ENCODE assay signal across 16 cellular contexts in genomic region chr1:9993571-9994075, GRCh38. TPM values are rescaled to one million over a fixed set of nuclear protein-coding genes. Genes with fewer than 3 reads are reported as not detected.
DNase-seq lines count a peak whose midpoint lies in the region; ATAC-seq and TF ChIP-seq lines count a peak whose summit lies in the region.
"Had no signal": no experiment of that assay in that cellular context is flagged by ENCODE, and none has a peak within 500 bp of the region (broad histone marks: within the 10 kb centered on the region; RNA-seq: fewer than 3 reads in every experiment).

No MANE protein-coding gene starts in this region.

- peaks cover 10% of the 10 kb centered on the region for H3K4me1 Mint-ChIP-seq in activated CD4-positive, alpha-beta T cell treated with anti-CD3 and anti-CD28 coated beads, Interleukin-2, amount 10 ng/mL, durations not matched to agents 7 days and 5 days
- H3K4me1 Mint-ChIP-seq in stimulated activated naive B cell treated with anti-CD40 and anti-IgM and Interleukin-4, amounts not matched to agents 10 μg/mL and 1 μg/mL and 100 μg/mL, for 72 hours: peaks cover 7 to 13% of the 10 kb centered on the region in 2 donors

- CTCF ChIA-PET in activated CD4-positive, alpha-beta T cell treated with anti-CD3 and anti-CD28 coated beads, Interleukin-2, amount 10 ng/mL, durations not matched to agents 7 days and 5 days (lab: Charles Lee): interaction anchor here (0.6 kb wide), 2 partner anchors 15 to 83 kb away, joined by 3 read pairs; no protein-coding TSS in a partner anchor

- H3K27ac Mint-ChIP-seq in activated CD4-positive, alpha-beta T cell treated with anti-CD3 and anti-CD28 coated beads, Interleukin-2, amount 10 ng/mL, durations not matched to agents 7 days and 5 days: no peak overlapping the region
- no peak overlapping the region for H3K27ac Mint-ChIP-seq in stimulated activated naive B cell treated with anti-CD40 and anti-IgM and Interleukin-4, amounts not matched to agents 10 μg/mL and 1 μg/mL and 100 μg/mL, for 72 hours
- H3K27ac Mint-ChIP-seq: B cell; CD4-positive, alpha-beta memory T cell had no signal

- H3K36me3 Mint-ChIP-seq in activated CD4-positive, alpha-beta T cell treated with anti-CD3 and anti-CD28 coated beads, Interleukin-2, amount 10 ng/mL, durations not matched to agents 7 days and 5 days (ENCODE audit: low read depth): no peaks in the 10 kb centered on the region
- H3K36me3 Mint-ChIP-seq in stimulated activated naive B cell treated with anti-CD40 and anti-IgM and Interleukin-4, amounts not matched to agents 10 μg/mL and 1 μg/mL and 100 μg/mL, for 72 hours: peaks cover 0 to 2% of the 10 kb centered on the region in 2 donors
- H3K36me3 Mint-ChIP-seq: CD4-positive, alpha-beta memory T cell had no signal

- H3K4me3 Mint-ChIP-seq in activated CD4-positive, alpha-beta T cell treated with anti-CD3 and anti-CD28 coated beads, Interleukin-2, amount 10 ng/mL, durations not matched to agents 7 days and 5 days: no peak overlapping the region
- no peak overlapping the region for H3K4me3 Mint-ChIP-seq in stimulated activated naive B cell treated with anti-CD40 and anti-IgM and Interleukin-4, amounts not matched to agents 10 μg/mL and 1 μg/mL and 100 μg/mL, for 72 hours
- H3K4me3 Mint-ChIP-seq: B cell; CD4-positive, alpha-beta memory T cell had no signal

- H3K4me3 ChIP-seq in left ventricle myocardium inferior (peak overlapping the region; percentile 7), esophagus muscularis mucosa (no peak overlapping the region), neutrophil (ENCODE audit: low read depth in 1 of 2, low read length in 1 of 2) (no peak overlapping the region), upper lobe of right lung (no peak overlapping the region)
- H3K4me3 ChIP-seq: GM23248 had no signal

- peaks cover 18% of the 10 kb centered on the region for H3K27me3 ChIP-seq in left ventricle myocardium inferior (ENCODE audit: low read depth)
- peaks cover 0 to 18% (median 8%) of the 10 kb centered on the region in 4 donors for H3K27me3 ChIP-seq in esophagus muscularis mucosa
- peaks cover 31% of the 10 kb centered on the region for H3K27me3 ChIP-seq in neutrophil
- peaks cover 24% of the 10 kb centered on the region for H3K27me3 ChIP-seq in upper lobe of right lung

- no peak for ATAC-seq in left cardiac atrium
- ATAC-seq in upper lobe of right lung: no peak
- ATAC-seq in stimulated activated naive B cell treated with anti-CD40 and anti-IgM and Interleukin-4, amounts not matched to agents 10 μg/mL and 1 μg/mL and 100 μg/mL, for 72 hours (replicated peaks): no peak
- ATAC-seq: HCT116, HepG2 had no signal

- no peaks in the 10 kb centered on the region for H3K9me3 Mint-ChIP-seq in activated CD4-positive, alpha-beta T cell treated with anti-CD3 and anti-CD28 coated beads, Interleukin-2, amount 10 ng/mL, durations not matched to agents 7 days and 5 days
- no peaks in the 10 kb centered on the region for H3K9me3 Mint-ChIP-seq in stimulated activated naive B cell treated with anti-CD40 and anti-IgM and Interleukin-4, amounts not matched to agents 10 μg/mL and 1 μg/mL and 100 μg/mL, for 72 hours

- WGBS in esophagus muscularis mucosa: 89% methylated on average over 7 of the region's 7 CpGs

- intact Hi-C loops in left ventricle myocardium inferior (cut with micrococcal nuclease): no loop called here
- intact Hi-C loops in left cardiac atrium (cut with DNase I): no loop called here
- intact Hi-C loops in esophagus muscularis mucosa (cut with DNase I): no loop called here
- intact Hi-C loops in upper lobe of right lung (cut with DNase I): no loop called here

- H3K27ac ChIP-seq in left ventricle myocardium inferior (replicated peaks) (peak overlapping the region; percentile 86), esophagus muscularis mucosa (replicated peaks in 1 of 4) (peak overlapping the region; percentile 28 to 51 (median 40)), neutrophil (peak overlapping the region; percentile 94), upper lobe of right lung (peak overlapping the region; percentile 6)
- H3K27ac ChIP-seq: GM23248 had no signal

- POLR2A ChIA-PET in activated CD4-positive, alpha-beta T cell treated with anti-CD3 and anti-CD28 coated beads, Interleukin-2, amount 10 ng/mL, durations not matched to agents 7 days and 5 days (lab: Charles Lee): interaction anchor here (0.5 to 0.6 kb wide), 2 partner anchors 49 to 194 kb away, joined by 4 to 6 read pairs; no protein-coding TSS in a partner anchor

- no peak for TF ChIP-seq EP300 in esophagus muscularis mucosa (IDR thresholded peaks at IDR 0.05)

- H3K9me3 ChIP-seq in left ventricle myocardium inferior (replicated peaks) (no peaks in the 10 kb centered on the region), esophagus muscularis mucosa (no peaks in the 10 kb centered on the region), neutrophil (no peaks in the 10 kb centered on the region), upper lobe of right lung (no peaks in the 10 kb centered on the region)

- H3K4me1 ChIP-seq in left ventricle myocardium inferior (peaks cover 64% of the 10 kb centered on the region), esophagus muscularis mucosa (peaks cover 12 to 30% (median 28%) of the 10 kb centered on the region in 4 donors), neutrophil (ENCODE audit: control insufficient read depth in 1 of 2, insufficient read depth in 1 of 2, low read depth in 1 of 2, low read length in 1 of 2) (peaks cover 63 to 70% of the 10 kb centered on the region in 2 experiments), upper lobe of right lung (peaks cover 21% of the 10 kb centered on the region)

- H3K36me3 ChIP-seq in left ventricle myocardium inferior (no peaks in the 10 kb centered on the region), esophagus muscularis mucosa (no peaks in the 10 kb centered on the region), neutrophil (no peaks in the 10 kb centered on the region), upper lobe of right lung (no peaks in the 10 kb centered on the region)

- H3K27me3 Mint-ChIP-seq in activated CD4-positive, alpha-beta T cell treated with anti-CD3 and anti-CD28 coated beads, Interleukin-2, amount 10 ng/mL, durations not matched to agents 7 days and 5 days: peaks cover 24% of the 10 kb centered on the region
- H3K27me3 Mint-ChIP-seq in stimulated activated naive B cell treated with anti-CD40 and anti-IgM and Interleukin-4, amounts not matched to agents 10 μg/mL and 1 μg/mL and 100 μg/mL, for 72 hours: peaks cover 14 to 26% of the 10 kb centered on the region in 2 donors

- no peak for TF ChIP-seq POLR2A in esophagus muscularis mucosa (IDR thresholded peaks at IDR 0.05; ENCODE audit: low read depth)

- TF ChIP-seq CTCF in left ventricle myocardium inferior (IDR thresholded peaks at IDR 0.05; ENCODE audit: borderline replicate concordance) (no peak), esophagus muscularis mucosa (IDR thresholded peaks at IDR 0.05) (no peak), neutrophil (IDR thresholded peaks at IDR 0.05) (no peak), upper lobe of right lung (IDR thresholded peaks at IDR 0.05) (no peak)

- no peak for DNase-seq in left ventricle myocardium inferior
- no peak for DNase-seq in left cardiac atrium
- DNase-seq in esophagus muscularis mucosa (ENCODE audit: extremely low spot score): no peak
- DNase-seq in upper lobe of right lung: no peak
- DNase-seq in activated CD4-positive, alpha-beta T cell treated with anti-CD3 and anti-CD28 coated beads, Interleukin-2, amount 10 ng/mL, durations not matched to agents 7 days and 5 days: no peak
- DNase-seq in stimulated activated naive B cell treated with anti-CD40 and anti-IgM and Interleukin-4, amounts not matched to agents 10 μg/mL and 1 μg/mL and 100 μg/mL, for 72 hours: no peak
- DNase-seq: C1 segment of cervical spinal cord; CD4-positive, alpha-beta memory T cell; DMS153; DMS79 treated with DMSO at 0.1 percent for 48 hours; EL; GM23248 had no signal

RNA-seq across cellular contexts. Expression of gene RBP7, which starts 3.4 kb away (rescaled TPM):
- total RNA-seq in left ventricle myocardium inferior (23.1 TPM), left cardiac atrium (10 to 100 TPM; 24.8 to 29.9 TPM), esophagus muscularis mucosa (10 to 100 TPM in 3 of 4 donors, 1 to 10 TPM in 1; 5.4 to 30.2 (median 18.1) TPM), upper lobe of right lung (8.7 TPM)
- not detected for total RNA-seq in activated CD4-positive, alpha-beta T cell treated with anti-CD3 and anti-CD28 coated beads, Interleukin-2, amount 10 ng/mL, durations not matched to agents 7 days and 5 days
- total RNA-seq: B cell; CD4-positive, alpha-beta memory T cell; GM23248 had no signal

RNA-seq across cellular contexts. Expression of gene UBE4B, which starts 39.1 kb away (rescaled TPM):
- total RNA-seq in left ventricle myocardium inferior: 80.3 TPM
- total RNA-seq in left cardiac atrium: 10 to 100 TPM; 42.9 to 47.8 TPM
- 100 to 1,000 TPM in 2 of 4 donors, 10 to 100 TPM in 2; 58.6 to 110 (median 85.5) TPM for total RNA-seq in esophagus muscularis mucosa
- 36.2 TPM for total RNA-seq in upper lobe of right lung
- total RNA-seq in activated CD4-positive, alpha-beta T cell treated with anti-CD3 and anti-CD28 coated beads, Interleukin-2, amount 10 ng/mL, durations not matched to agents 7 days and 5 days: 10 to 100 TPM; 30.9 to 38.4 TPM

RNA-seq across cellular contexts. Expression of gene NMNAT1, which starts 50.3 kb away (rescaled TPM):
- total RNA-seq in left ventricle myocardium inferior: 22.2 TPM
- 10 to 100 TPM; 14.9 to 19.1 TPM for total RNA-seq in left cardiac atrium
- 1 to 10 TPM; 5.0 to 9.8 (median 7.4) TPM for total RNA-seq in esophagus muscularis mucosa
- total RNA-seq in upper lobe of right lung: 9.1 TPM
- total RNA-seq in activated CD4-positive, alpha-beta T cell treated with anti-CD3 and anti-CD28 coated beads, Interleukin-2, amount 10 ng/mL, durations not matched to agents 7 days and 5 days: 1 to 10 TPM; 6.3 to 7.9 TPM

RNA-seq across cellular contexts. Expression of gene LZIC, which starts 50.4 kb away (rescaled TPM):
- total RNA-seq in left ventricle myocardium inferior (36.3 TPM), left cardiac atrium (10 to 100 TPM; 27.1 to 31.2 TPM), esophagus muscularis mucosa (10 to 100 TPM; 25.4 to 30.6 (median 27.7) TPM), upper lobe of right lung (29.1 TPM)
- total RNA-seq in activated CD4-positive, alpha-beta T cell treated with anti-CD3 and anti-CD28 coated beads, Interleukin-2, amount 10 ng/mL, durations not matched to agents 7 days and 5 days: 10 to 100 TPM; 25.7 to 28.0 TPM

Comparison
In these comparisons a context has a peak if more than half of its experiments do, and no peak if none do; other contexts are left out.
1. H3K27ac ChIP-seq: peak in every context shown above with its lines; median percentile 94 in neutrophil; 86 in left ventricle myocardium inferior; 40 in esophagus muscularis mucosa; 6 in upper lobe of right lung.